Comparison of ENCODE assay signal across 8 cellular contexts in the genomic region with DNA sequence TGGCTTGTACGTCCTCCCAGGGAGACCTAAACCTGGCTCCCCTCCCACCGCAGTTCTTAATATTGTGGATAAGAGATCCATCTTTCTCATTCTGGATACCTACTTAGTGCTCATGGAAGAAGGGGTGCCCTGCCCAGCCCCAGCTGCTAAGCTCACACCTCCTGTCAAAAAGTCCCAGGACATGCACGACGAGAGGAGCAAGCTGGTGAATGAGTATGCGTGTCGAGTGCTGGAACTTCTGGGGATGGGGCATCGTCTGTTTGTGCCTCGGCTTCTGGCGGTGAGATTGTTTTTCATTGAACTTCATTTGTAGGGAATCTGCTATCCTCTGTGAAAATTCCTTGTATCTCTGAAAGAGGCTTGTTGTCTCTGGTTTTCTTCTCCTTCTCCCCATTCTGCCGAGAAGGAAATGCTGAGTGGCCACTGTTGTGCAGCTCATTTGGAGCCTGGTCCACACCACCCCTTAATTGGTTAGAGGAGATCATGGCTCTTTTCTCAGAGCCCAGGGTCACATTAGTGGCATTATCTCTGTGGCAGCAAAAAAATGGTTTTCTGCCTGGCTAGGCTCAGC.
DNase-seq lines count a peak whose midpoint lies in the region; ATAC-seq and TF ChIP-seq lines count a peak whose summit lies in the region.

No MANE protein-coding gene starts in this region.

- no peak for TF ChIP-seq CTCF in parathyroid adenoma (IDR thresholded peaks at IDR 0.05)

- H3K4me3 ChIP-seq in parathyroid adenoma (ENCODE audit: low read depth, low read length): peak overlapping the region; percentile 52

- H3K4me2 ChIP-seq in parathyroid adenoma (ENCODE audit: low read length): peak overlapping the region; percentile 60

- no peaks in the 10 kb centered on the region for H3K27me3 Mint-ChIP-seq in activated CD8-positive, alpha-beta T cell treated with anti-CD3 and anti-CD28 coated beads, Interleukin-2, amount 10 ng/mL, durations not matched to agents 7 days and 5 days (ENCODE audit: low read depth)

- peak overlapping the region; percentile 78 for H2AFZ ChIP-seq in parathyroid adenoma

- CTCF ChIA-PET in activated CD8-positive, alpha-beta T cell treated with anti-CD3 and anti-CD28 coated beads, Interleukin-2, amount 10 ng/mL, durations not matched to agents 7 days and 5 days (lab: Charles Lee): interaction anchor here (0.7 to 2.3 kb wide), 12 partner anchors 10 to 538 kb away, joined by 3 to 14 read pairs (median 4); a partner anchor contains a TSS

- peak; percentile 7 for DNase-seq in stimulated activated CD4-positive, alpha-beta T cell treated with anti-CD3 and anti-CD28 coated beads, Interleukin-4, amount 100 ng/mL, for 24 hours
- DNase-seq in stimulated activated CD4-positive, alpha-beta T cell treated with anti-CD3 and anti-CD28 coated beads, Interleukin-2, amount 100 ng/mL, for 48 hours: no peak
- peak; percentile 23 for DNase-seq in activated CD8-positive, alpha-beta T cell treated with anti-CD3 and anti-CD28 coated beads, Interleukin-2, amount 10 ng/mL, durations not matched to agents 7 days and 5 days
- DNase-seq in glomerular visceral epithelial cell (ENCODE audit: extremely low spot score): peak; percentile 30
- no peak for DNase-seq in middle frontal gyrus (ENCODE audit: extremely low spot score, low spot score)
- no peak for DNase-seq in kidney tubule cell (ENCODE audit: low spot score)
- DNase-seq in NCI-H1694 (lab: John Stamatoyannopoulos, UW): no peak

- H3K4me1 Mint-ChIP-seq in activated CD8-positive, alpha-beta T cell treated with anti-CD3 and anti-CD28 coated beads, Interleukin-2, amount 10 ng/mL, durations not matched to agents 7 days and 5 days (ENCODE audit: low read depth): peaks cover 5% of the 10 kb centered on the region

- no peaks in the 10 kb centered on the region for H3K79me2 ChIP-seq in parathyroid adenoma

- H3K9me3 Mint-ChIP-seq in activated CD8-positive, alpha-beta T cell treated with anti-CD3 and anti-CD28 coated beads, Interleukin-2, amount 10 ng/mL, durations not matched to agents 7 days and 5 days (ENCODE audit: insufficient read depth): no peaks in the 10 kb centered on the region

- H3K9ac ChIP-seq in parathyroid adenoma: no peak overlapping the region

- H3K27ac ChIP-seq in parathyroid adenoma: peak overlapping the region; percentile 53

- H3K27ac Mint-ChIP-seq in activated CD8-positive, alpha-beta T cell treated with anti-CD3 and anti-CD28 coated beads, Interleukin-2, amount 10 ng/mL, durations not matched to agents 7 days and 5 days: no peak overlapping the region

- no peaks in the 10 kb centered on the region for H3K27me3 ChIP-seq in parathyroid adenoma (ENCODE audit: control insufficient read depth, insufficient read depth, low read length)

- POLR2A ChIA-PET in activated CD8-positive, alpha-beta T cell treated with anti-CD3 and anti-CD28 coated beads, Interleukin-2, amount 10 ng/mL, durations not matched to agents 7 days and 5 days (lab: Charles Lee): interaction anchor here (0.5 to 3.0 kb wide), 14 partner anchors 9 to 1085 kb away, joined by 3 to 43 read pairs (median 4); a partner anchor contains a TSS

- no peaks in the 10 kb centered on the region for H3K36me3 ChIP-seq in parathyroid adenoma (ENCODE audit: control insufficient read depth, insufficient read depth, low read length)

- ATAC-seq in activated CD8-positive, alpha-beta T cell treated with anti-CD3 and anti-CD28 coated beads, Interleukin-2, amount 10 ng/mL, durations not matched to agents 7 days and 5 days: peak; percentile 24

- H3K9me3 ChIP-seq in parathyroid adenoma (ENCODE audit: control insufficient read depth, low read length): no peaks in the 10 kb centered on the region

- no peaks in the 10 kb centered on the region for H3K4me1 ChIP-seq in parathyroid adenoma

- H3K4me3 Mint-ChIP-seq in activated CD8-positive, alpha-beta T cell treated with anti-CD3 and anti-CD28 coated beads, Interleukin-2, amount 10 ng/mL, durations not matched to agents 7 days and 5 days: no peak overlapping the region

- H3K36me3 Mint-ChIP-seq in activated CD8-positive, alpha-beta T cell treated with anti-CD3 and anti-CD28 coated beads, Interleukin-2, amount 10 ng/mL, durations not matched to agents 7 days and 5 days (ENCODE audit: low read depth): no peaks in the 10 kb centered on the region

Comparison
In these comparisons a context has a peak if more than half of its experiments do, and no peak if none do; other contexts are left out.
1. DNase-seq: peak in stimulated activated CD4-positive, alpha-beta T cell treated with anti-CD3 and anti-CD28 coated beads, Interleukin-4, amount 100 ng/mL, for 24 hours (single experiment), activated CD8-positive, alpha-beta T cell treated with anti-CD3 and anti-CD28 coated beads, Interleukin-2, amount 10 ng/mL, durations not matched to agents 7 days and 5 days (single experiment) and glomerular visceral epithelial cell (single experiment); none in stimulated activated CD4-positive, alpha-beta T cell treated with anti-CD3 and anti-CD28 coated beads, Interleukin-2, amount 100 ng/mL, for 48 hours (0 of 2), middle frontal gyrus (single experiment), kidney tubule cell (single experiment) and NCI-H1694 (single experiment).